In the genomic region with DNA sequence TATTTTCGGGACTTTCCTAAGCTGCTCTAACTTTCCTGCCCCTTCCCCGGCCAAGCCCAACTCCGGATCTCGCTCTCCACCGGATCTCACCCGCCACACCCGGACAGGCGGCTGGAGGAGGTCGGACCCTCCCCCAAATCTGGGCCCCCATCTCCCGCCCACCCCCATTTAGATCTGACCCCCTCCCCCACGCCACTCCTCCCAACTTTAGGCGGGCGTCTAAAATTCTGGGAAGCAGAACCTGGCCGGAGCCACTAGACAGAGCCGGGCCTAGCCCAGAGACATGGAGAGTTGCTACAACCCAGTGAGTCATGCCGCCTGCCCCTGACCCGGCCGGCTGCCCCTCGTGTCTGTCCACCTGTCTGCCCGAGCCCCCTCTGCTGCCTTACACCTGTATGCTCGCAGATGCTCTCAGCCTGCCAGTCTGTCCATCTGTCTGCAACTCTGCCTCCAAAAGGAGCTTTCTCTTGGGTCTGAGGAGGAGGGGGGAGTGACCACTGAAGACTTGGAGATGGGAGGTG, we compare ENCODE assay signal across 8 cellular contexts. TPM values are rescaled to one million over a fixed set of nuclear protein-coding genes. Genes with fewer than 3 reads are reported as not detected.
DNase-seq lines count a peak whose midpoint lies in the region; ATAC-seq and TF ChIP-seq lines count a peak whose summit lies in the region.

Gene NFKB2, plus strand, starts transcription at position 29 of the 521 bp plus-strand sequence. Its CDS starts 255 bp downstream, at position 284.

- H3K27me3 Mint-ChIP-seq in central memory CD8-positive, alpha-beta T cell: no peaks in the 10 kb centered on the region

- peaks cover 51% of the 10 kb centered on the region for H3K36me3 Mint-ChIP-seq in central memory CD8-positive, alpha-beta T cell (ENCODE audit: insufficient read depth)

- H3K27me3 ChIP-seq in BE2C (no peaks in the 10 kb centered on the region), upper lobe of right lung (no peaks in the 10 kb centered on the region)

- ATAC-seq in central memory CD8-positive, alpha-beta T cell (replicated peaks; ENCODE audit: extremely low read depth, poor library complexity, severe bottlenecking): no peak
- no peak for ATAC-seq in upper lobe of right lung

- H3K4me3 Mint-ChIP-seq in central memory CD8-positive, alpha-beta T cell: peak within 1 kb of the TSS; percentile 95

- intact Hi-C loops in upper lobe of right lung (cut with DNase I): no loop called here

- H3K4me1 ChIP-seq in BE2C (no peaks in the 10 kb centered on the region), upper lobe of right lung (peaks cover 36% of the 10 kb centered on the region)

- peaks cover 38% of the 10 kb centered on the region for H3K4me1 Mint-ChIP-seq in central memory CD8-positive, alpha-beta T cell

- H3K27ac ChIP-seq in upper lobe of right lung: peak within 1 kb of the TSS; percentile 98

- H3K4me3 ChIP-seq in BE2C (ENCODE audit: low read depth, low read length) (peak within 1 kb of the TSS; percentile 68), upper lobe of right lung (peak within 1 kb of the TSS; percentile 87)

- no peak for TF ChIP-seq CTCF in BE2C (IDR thresholded peaks at IDR 0.05; ENCODE audit: low read depth, low read length)
- no peak for TF ChIP-seq CTCF in upper lobe of right lung (IDR thresholded peaks at IDR 0.05)

- peaks cover 4% of the 10 kb centered on the region; the same call in 1 of the 2 replicates for H3K36me3 ChIP-seq in BE2C
- peaks cover 13% of the 10 kb centered on the region for H3K36me3 ChIP-seq in upper lobe of right lung

- H3K9me3 ChIP-seq in BE2C (no peaks in the 10 kb centered on the region), upper lobe of right lung (no peaks in the 10 kb centered on the region)

- H3K27ac Mint-ChIP-seq in central memory CD8-positive, alpha-beta T cell (ENCODE audit: low read depth): peak within 1 kb of the TSS; percentile 100

- H3K9me3 Mint-ChIP-seq in central memory CD8-positive, alpha-beta T cell: no peaks in the 10 kb centered on the region

- no peak for DNase-seq in BE2C
- peak; percentile 20 for DNase-seq in LHCN-M2 (ENCODE audit: low read depth)
- no peak for DNase-seq in central memory CD8-positive, alpha-beta T cell (ENCODE audit: low spot score in 2 of 2)
- DNase-seq in lung microvascular endothelial cell (ENCODE audit: low read depth in 2 of 2): peak in 1 of 2 donors; percentile 48
- no peak for DNase-seq in upper lobe of right lung
- no peak for DNase-seq in foreskin melanocyte
- no peak for DNase-seq in occipital lobe (lab: John Stamatoyannopoulos, UW)
- no peak for DNase-seq in NCI-H524 (lab: John Stamatoyannopoulos, UW)

RNA-seq across cellular contexts. Expression of gene NFKB2, which starts in this region (rescaled TPM):
- polyA plus RNA-seq in BE2C (2012; ENCODE audit: insufficient read depth, insufficient read length, low read depth): 13.1 TPM
- total RNA-seq in LHCN-M2 (2014; rRNA removed): 15.8 and 16.6 TPM in 2 replicates
- 15.5 TPM for polyA plus RNA-seq in LHCN-M2 (2012)
- 12.0 and 16.9 TPM in 2 replicates for total RNA-seq in lung microvascular endothelial cell
- total RNA-seq in upper lobe of right lung: 36.8 TPM
- 2.2 TPM for total RNA-seq in occipital lobe
